In the genomic region with DNA sequence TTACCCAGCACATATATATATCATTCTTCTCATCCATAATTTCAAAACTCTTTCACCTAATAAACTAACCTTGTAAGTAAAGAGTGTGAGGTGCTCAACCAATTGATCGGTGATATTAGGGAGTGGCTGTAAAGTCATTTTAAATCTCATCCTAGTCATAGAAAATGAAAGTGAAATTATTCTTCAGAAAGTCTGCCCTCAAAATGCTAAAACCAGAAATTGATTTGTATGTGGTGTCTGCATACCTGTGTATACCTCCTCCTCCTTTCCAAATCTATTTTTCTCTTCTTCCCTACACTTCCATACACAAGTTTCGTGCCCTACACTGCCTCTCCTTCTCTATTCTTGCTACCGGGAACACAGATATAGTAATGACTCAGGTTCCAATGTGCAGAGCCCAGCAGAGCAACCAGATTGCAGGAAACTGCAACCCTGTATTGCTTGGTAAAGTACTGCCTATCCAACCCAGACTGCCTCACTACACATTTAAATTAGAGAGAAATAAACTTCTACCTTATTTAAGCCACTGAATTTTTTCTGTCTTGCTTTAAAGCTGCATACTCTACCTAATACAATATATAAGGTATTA, we compare ENCODE assay signal across 8 cellular contexts. TPM values are rescaled to one million over a fixed set of nuclear protein-coding genes. Genes with fewer than 3 reads are reported as not detected.
DNase-seq lines count a peak whose midpoint lies in the region; ATAC-seq and TF ChIP-seq lines count a peak whose summit lies in the region.

No MANE protein-coding gene starts in this region.

- H3K4me2 ChIP-seq in OCI-LY1 (ENCODE audit: low read length) = peak overlapping the region; percentile 36; the same call in 1 of the 2 replicates

- no peaks in the 10 kb centered on the region for H3F3A ChIP-seq in OCI-LY1 (ENCODE audit: insufficient read depth, low read length)

- H3K79me2 ChIP-seq in OCI-LY1 (ENCODE audit: insufficient read depth, low read length) = no peaks in the 10 kb centered on the region

- H3K4me1 ChIP-seq in OCI-LY1 (ENCODE audit: insufficient read depth, low read length, severe bottlenecking) = peaks cover 21% of the 10 kb centered on the region
- H3K4me1 ChIP-seq in lower lobe of right lung = peaks cover 4% of the 10 kb centered on the region

- DNase-seq in left lobe of liver (ENCODE audit: low spot score) = no peak
- DNase-seq in NCI-H524 treated with DMSO at 0.1 percent for 48 hours (lab: John Stamatoyannopoulos, UW) = no peak
- no peak for DNase-seq in inferior parietal cortex (ENCODE audit: extremely low spot score)
- DNase-seq in GM10266 (ENCODE audit: extremely low spot score) = no peak
- DNase-seq in lower lobe of right lung = no peak

- H3K4me3 ChIP-seq in GM08714 (ENCODE audit: low read length) (peak overlapping the region; percentile 40; the same call in 1 of the 2 replicates), OCI-LY1 (ENCODE audit: low read depth, low read length, poor library complexity, severe bottlenecking) (no peak overlapping the region), lower lobe of right lung (no peak overlapping the region)

- H2AFZ ChIP-seq in OCI-LY1 (ENCODE audit: low read length) = no peak overlapping the region

- H3K9me3 ChIP-seq in OCI-LY1 (ENCODE audit: low read length) (no peaks in the 10 kb centered on the region), lower lobe of right lung (no peaks in the 10 kb centered on the region)

- ATAC-seq in GM21529 (IDR thresholded peaks at IDR 0.05; ENCODE audit: unreplicated experiment) = peak; percentile 34
- peak; percentile 85 for ATAC-seq in left lobe of liver
- ATAC-seq in lower lobe of right lung = no peak

- no peaks in the 10 kb centered on the region for H3K9me2 ChIP-seq in OCI-LY1 (ENCODE audit: low read depth, low read length)

- intact Hi-C loops in lower lobe of right lung (cut with DNase I) = no loop called here

- H4K20me1 ChIP-seq in OCI-LY1 (ENCODE audit: insufficient read depth, low read length) = no peaks in the 10 kb centered on the region

- no peak overlapping the region for H3K9ac ChIP-seq in OCI-LY1 (ENCODE audit: low read length)

- H3K36me3 ChIP-seq in OCI-LY1 (ENCODE audit: insufficient read depth, low read length) (no peaks in the 10 kb centered on the region), lower lobe of right lung (no peaks in the 10 kb centered on the region)

- TF ChIP-seq CTCF in OCI-LY1 (IDR thresholded peaks at IDR 0.05; ENCODE audit: low read length) (no peak), GM10266 (IDR thresholded peaks at IDR 0.05; ENCODE audit: control insufficient read depth, insufficient read depth, low read depth, missing control alignments) (no peak), lower lobe of right lung (IDR thresholded peaks at IDR 0.05) (no peak)

- H3K27ac ChIP-seq in OCI-LY1 (ENCODE audit: low read depth, low read length, poor library complexity, severe bottlenecking) = no peak overlapping the region
- H3K27ac ChIP-seq in lower lobe of right lung = no peak overlapping the region

- H3K27me3 ChIP-seq in OCI-LY1 (ENCODE audit: insufficient read depth, low read length) (no peaks in the 10 kb centered on the region), lower lobe of right lung (ENCODE audit: low read depth) (no peaks in the 10 kb centered on the region)

RNA-seq across cellular contexts. Expression of gene TBC1D5, which starts 7.4 kb away (rescaled TPM):
- total RNA-seq in left lobe of liver (21.8 TPM), lower lobe of right lung (75.6 TPM)

Comparison
In these comparisons a context has a peak if more than half of its experiments do, and no peak if none do; other contexts are left out.
1. ATAC-seq: peak in GM21529 (single experiment) and left lobe of liver (single experiment); none in lower lobe of right lung (0 of 2).